Comparison of ENCODE assay signal across 8 cellular contexts in the genomic region with DNA sequence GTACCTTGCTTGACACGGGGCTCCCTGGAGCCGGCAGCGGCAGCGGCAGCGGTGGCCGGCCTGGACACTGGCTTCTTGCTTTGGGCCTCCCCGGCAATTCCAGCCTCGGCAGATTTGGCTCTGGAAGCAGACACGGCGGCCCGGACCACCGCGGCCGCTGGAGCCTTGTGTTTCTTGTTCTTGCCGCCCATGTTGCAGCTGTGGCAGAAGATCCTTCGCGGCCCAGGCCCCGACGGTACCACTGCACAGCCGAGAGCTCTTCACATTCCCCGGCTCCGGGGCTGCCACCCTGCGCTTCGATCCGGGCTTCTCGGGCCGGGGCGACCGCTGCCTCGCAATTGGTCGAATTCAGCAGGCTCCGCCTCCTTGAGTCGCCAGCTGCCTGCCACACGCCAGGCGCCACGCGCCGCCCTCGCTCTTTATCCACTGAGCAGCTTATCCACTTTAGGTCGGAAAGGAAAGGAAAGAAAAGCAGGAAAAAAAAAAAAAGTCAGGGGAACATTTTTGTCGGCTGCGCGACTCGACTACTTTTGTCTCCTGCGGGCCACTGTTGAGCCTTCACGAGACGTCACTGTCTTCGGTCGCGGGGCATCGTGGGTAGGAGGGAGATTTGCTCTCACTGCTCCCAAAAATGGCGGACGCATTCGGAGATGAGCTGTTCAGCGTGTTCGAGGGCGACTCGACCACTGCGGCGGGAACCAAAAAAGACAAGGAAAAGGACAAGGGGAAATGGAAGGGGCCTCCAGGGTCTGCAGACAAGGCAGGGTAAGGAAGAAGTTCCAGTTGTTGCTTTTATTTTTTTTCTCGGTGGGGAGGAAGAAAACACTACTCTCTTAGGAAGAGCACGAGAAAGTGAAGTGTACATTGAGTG. TPM values are rescaled to one million over a fixed set of nuclear protein-coding genes. Genes with fewer than 3 reads are reported as not detected.
DNase-seq lines count a peak whose midpoint lies in the region; ATAC-seq and TF ChIP-seq lines count a peak whose summit lies in the region.

DHX29 (minus strand) TSS at position 312 of the 871 bp plus-strand sequence; CDS start at position 191, 121 bp downstream.
MTREX (plus strand) TSS at position 607 of the 871 bp plus-strand sequence; CDS start at position 632, 25 bp downstream.

- WGBS in H9 (ENCODE audit: extremely low coverage, insufficient read length, low lambda C conversion rate): no CpG with 5 or more reads among the region's 62 CpGs

- H4K5ac ChIP-seq in H9 (ENCODE audit: insufficient read length, low read depth, low read length): peak within 1 kb of the TSS; percentile 79

- no peak within 1 kb of the TSS for H3K27ac Mint-ChIP-seq in H9
- no peak within 1 kb of the TSS for H3K27ac Mint-ChIP-seq in nephron progenitor cell
- H3K27ac Mint-ChIP-seq in stimulated activated naive CD8-positive, alpha-beta T cell treated with anti-CD3 and anti-CD28 coated beads, Interleukin-15, amount 100 ng/mL, for 72 hours: no peak within 1 kb of the TSS

- H3K79me1 ChIP-seq in H9 (ENCODE audit: insufficient read depth, low read depth, low read length, poor library complexity, severe bottlenecking): peaks cover 3% of the 10 kb centered on the region

- peaks cover 4 to 9% of the 10 kb centered on the region in 2 experiments for H3K4me1 Mint-ChIP-seq in H9
- peaks cover 6% of the 10 kb centered on the region for H3K4me1 Mint-ChIP-seq in nephron progenitor cell
- peaks cover 21% of the 10 kb centered on the region for H3K4me1 Mint-ChIP-seq in stimulated activated naive CD8-positive, alpha-beta T cell treated with anti-CD3 and anti-CD28 coated beads, Interleukin-15, amount 100 ng/mL, for 72 hours

- H3K36me3 Mint-ChIP-seq in H9 (ENCODE audit: insufficient read depth in 1 of 3, low read depth in 3 of 3) (peaks cover 7 to 20% (median 11%) of the 10 kb centered on the region in 3 experiments; a peak in 6 of 7 replicates), nephron progenitor cell (ENCODE audit: low read depth) (peaks cover 35% of the 10 kb centered on the region)

- no peak within 1 kb of the TSS for H4K91ac ChIP-seq in H9 (ENCODE audit: insufficient read length, low read depth, low read length)

- DNase-seq in H9 (peak; percentile 91), M059J (ENCODE audit: low read depth) (peak; percentile 91), fibroblast of the conjunctiva (ENCODE audit: low read depth) (peak; percentile 81), nephron progenitor cell (peak; percentile 91)
- peak; percentile 83 for DNase-seq in activated T-helper 9 cell treated with anti-CD3 and anti-CD28 coated beads, Interleukin-2, amount 50 U/mL, for 16 hours (ENCODE audit: low read depth)
- peak; percentile 87 to 90 for DNase-seq in stimulated activated naive CD8-positive, alpha-beta T cell treated with anti-CD3 and anti-CD28 coated beads, Interleukin-15, amount 100 ng/mL, for 72 hours

- H3K4me1 ChIP-seq in ES-I3 (ENCODE audit: insufficient read depth, low read length) (peaks cover 8% of the 10 kb centered on the region), H9 (ENCODE audit: insufficient read depth, low read length) (peaks cover 2% of the 10 kb centered on the region; the same call in 1 of the 2 replicates)

- H3K27ac ChIP-seq in H9 (ENCODE audit: insufficient read length, low read depth, low read length): no peak within 1 kb of the TSS

- H4K8ac ChIP-seq in H9 (replicated peaks; ENCODE audit: insufficient read length, low read depth, low read length): no peak within 1 kb of the TSS

- H3K9me3 ChIP-seq in ES-I3 (ENCODE audit: control insufficient read depth, insufficient read depth, low read length) (no peaks in the 10 kb centered on the region), H9 (ENCODE audit: control insufficient read depth, low read depth, low read length) (no peaks in the 10 kb centered on the region)

- no peaks in the 10 kb centered on the region for H3K36me3 ChIP-seq in ES-I3 (ENCODE audit: insufficient read depth, low read length)

- H4K20me1 ChIP-seq in H9 (ENCODE audit: control insufficient read depth, insufficient read depth, insufficient read length): no peaks in the 10 kb centered on the region

- ATAC-seq in stimulated activated naive CD8-positive, alpha-beta T cell treated with anti-CD3 and anti-CD28 coated beads, Interleukin-15, amount 100 ng/mL, for 72 hours: peak; percentile 96

- H3K4me2 ChIP-seq in H9 (ENCODE audit: insufficient read depth, insufficient read length, low read length): peak within 1 kb of the TSS; percentile 80

- peaks cover 43% of the 10 kb centered on the region; the same call in 1 of the 2 replicates for H3K79me2 ChIP-seq in H9 (ENCODE audit: insufficient read depth, low read length)

- peaks cover 3% of the 10 kb centered on the region for H3K23me2 ChIP-seq in H9 (ENCODE audit: insufficient read length, low read depth, low read length, poor library complexity, severe bottlenecking)

- no peak within 1 kb of the TSS; the same call in 1 of the 2 replicates for H3K4ac ChIP-seq in H9 (ENCODE audit: low read depth, low read length)

- H2BK12ac ChIP-seq in H9 (ENCODE audit: insufficient read length, low read depth, low read length): no peak within 1 kb of the TSS

- TF ChIP-seq POLR2A in Raji (IDR thresholded peaks at IDR 0.05; ENCODE audit: insufficient read depth, low read depth, low read length): peak; percentile 79

- no peak within 1 kb of the TSS for H2BK15ac ChIP-seq in H9 (ENCODE audit: low read depth, low read length)

- H2AFZ ChIP-seq in H9 (ENCODE audit: low read length): no peak within 1 kb of the TSS

- H3K23ac ChIP-seq in H9 (ENCODE audit: insufficient read length, low read depth, low read length): no peak within 1 kb of the TSS

- peak within 1 kb of the TSS; percentile 72; the same call in 1 of the 2 replicates for H3K14ac ChIP-seq in H9 (ENCODE audit: insufficient read depth, low read length)

- peak within 1 kb of the TSS; percentile 59 for H3K56ac ChIP-seq in H9 (ENCODE audit: insufficient read length, low read depth, low read length)

- no peak within 1 kb of the TSS for H2BK20ac ChIP-seq in H9 (ENCODE audit: low read depth, low read length, poor library complexity, severe bottlenecking)

- no peak for TF ChIP-seq CTCF in H9 (conservative IDR thresholded peaks at IDR 0.05)
- no peak for TF ChIP-seq CTCF in nephron progenitor cell (IDR thresholded peaks at IDR 0.05)

- H2AK5ac ChIP-seq in H9 (ENCODE audit: insufficient read length, low read length): no peak within 1 kb of the TSS

- H2BK5ac ChIP-seq in H9 (ENCODE audit: insufficient read length, low read length): peak within 1 kb of the TSS; percentile 44

- H3K27me3 ChIP-seq in H9 (ENCODE audit: insufficient read depth, low read length): no peaks in the 10 kb centered on the region

- no peak within 1 kb of the TSS for H3T11ph ChIP-seq in H9 (ENCODE audit: low read length)

- peak within 1 kb of the TSS; percentile 73 for H3K18ac ChIP-seq in H9 (ENCODE audit: insufficient read length, low read depth, low read length)

- H3K9me3 Mint-ChIP-seq in H9: no peaks in the 10 kb centered on the region
- H3K9me3 Mint-ChIP-seq in nephron progenitor cell: peaks cover 18% of the 10 kb centered on the region
- H3K9me3 Mint-ChIP-seq in stimulated activated naive CD8-positive, alpha-beta T cell treated with anti-CD3 and anti-CD28 coated beads, Interleukin-15, amount 100 ng/mL, for 72 hours: peaks cover 0 to 8% of the 10 kb centered on the region in 2 donors

- peak within 1 kb of the TSS; percentile 82 for H3K9ac ChIP-seq in ES-I3 (ENCODE audit: low read depth, low read length)
- H3K9ac ChIP-seq in H9 (ENCODE audit: extremely low read depth, insufficient read length, low read length): peak within 1 kb of the TSS; percentile 86

- no peaks in the 10 kb centered on the region for H3K27me3 Mint-ChIP-seq in H9 (ENCODE audit: low read depth)
- H3K27me3 Mint-ChIP-seq in nephron progenitor cell (ENCODE audit: low read depth, poor library complexity): no peaks in the 10 kb centered on the region
- no peaks in the 10 kb centered on the region for H3K27me3 Mint-ChIP-seq in stimulated activated naive CD8-positive, alpha-beta T cell treated with anti-CD3 and anti-CD28 coated beads, Interleukin-15, amount 100 ng/mL, for 72 hours

- H2BK120ac ChIP-seq in H9 (ENCODE audit: low read depth, low read length, poor library complexity, severe bottlenecking): peak within 1 kb of the TSS; percentile 15

- H3K4me3 Mint-ChIP-seq in H9: no peak within 1 kb of the TSS
- H3K4me3 Mint-ChIP-seq in nephron progenitor cell: no peak within 1 kb of the TSS
- H3K4me3 Mint-ChIP-seq in stimulated activated naive CD8-positive, alpha-beta T cell treated with anti-CD3 and anti-CD28 coated beads, Interleukin-15, amount 100 ng/mL, for 72 hours: no peak within 1 kb of the TSS

RNA-seq across cellular contexts. Expression of gene DHX29, which starts in this region (rescaled TPM):
- total RNA-seq in H9 (2021): 30.3 and 30.9 TPM in 2 replicates
- 26.1 and 28.7 TPM in 2 replicates for total RNA-seq in M059J (2014; rRNA removed; shearing (Covaris generic))

RNA-seq across cellular contexts. Expression of gene MTREX, which starts in this region (rescaled TPM):
- total RNA-seq in H9 (2021): 123 and 132 TPM in 2 replicates
- 95.2 and 104 TPM in 2 replicates for total RNA-seq in M059J (2014; rRNA removed; shearing (Covaris generic))
